In genomic region chr12:30977537-30978349, GRCh38 we compare ENCODE assay signal across 2 cellular contexts.
TF ChIP-seq lines count a peak whose summit lies in the region.

No MANE protein-coding gene starts in this region.

TF ChIP-seq in WTC11, 78 proteins besides CTCF, POLR2A, EP300 and RAD21 (continued from another document):
- no peak for TF ChIP-seq NR3C1 (CRISPR knock-in tag; conservative IDR thresholded peaks at IDR 0.05; ENCODE audit: low read depth)
- no peak for TF ChIP-seq ZNF416 (CRISPR knock-in tag; IDR thresholded peaks at IDR 0.05)
- no peak for TF ChIP-seq ZNF263 (CRISPR knock-in tag; IDR thresholded peaks at IDR 0.05; ENCODE audit: low read depth)
- TF ChIP-seq EMX1 (CRISPR knock-in tag; IDR thresholded peaks at IDR 0.05) = no peak
- no peak for TF ChIP-seq GTF2I (CRISPR knock-in tag; conservative IDR thresholded peaks at IDR 0.05)
- TF ChIP-seq, protein P1, sequence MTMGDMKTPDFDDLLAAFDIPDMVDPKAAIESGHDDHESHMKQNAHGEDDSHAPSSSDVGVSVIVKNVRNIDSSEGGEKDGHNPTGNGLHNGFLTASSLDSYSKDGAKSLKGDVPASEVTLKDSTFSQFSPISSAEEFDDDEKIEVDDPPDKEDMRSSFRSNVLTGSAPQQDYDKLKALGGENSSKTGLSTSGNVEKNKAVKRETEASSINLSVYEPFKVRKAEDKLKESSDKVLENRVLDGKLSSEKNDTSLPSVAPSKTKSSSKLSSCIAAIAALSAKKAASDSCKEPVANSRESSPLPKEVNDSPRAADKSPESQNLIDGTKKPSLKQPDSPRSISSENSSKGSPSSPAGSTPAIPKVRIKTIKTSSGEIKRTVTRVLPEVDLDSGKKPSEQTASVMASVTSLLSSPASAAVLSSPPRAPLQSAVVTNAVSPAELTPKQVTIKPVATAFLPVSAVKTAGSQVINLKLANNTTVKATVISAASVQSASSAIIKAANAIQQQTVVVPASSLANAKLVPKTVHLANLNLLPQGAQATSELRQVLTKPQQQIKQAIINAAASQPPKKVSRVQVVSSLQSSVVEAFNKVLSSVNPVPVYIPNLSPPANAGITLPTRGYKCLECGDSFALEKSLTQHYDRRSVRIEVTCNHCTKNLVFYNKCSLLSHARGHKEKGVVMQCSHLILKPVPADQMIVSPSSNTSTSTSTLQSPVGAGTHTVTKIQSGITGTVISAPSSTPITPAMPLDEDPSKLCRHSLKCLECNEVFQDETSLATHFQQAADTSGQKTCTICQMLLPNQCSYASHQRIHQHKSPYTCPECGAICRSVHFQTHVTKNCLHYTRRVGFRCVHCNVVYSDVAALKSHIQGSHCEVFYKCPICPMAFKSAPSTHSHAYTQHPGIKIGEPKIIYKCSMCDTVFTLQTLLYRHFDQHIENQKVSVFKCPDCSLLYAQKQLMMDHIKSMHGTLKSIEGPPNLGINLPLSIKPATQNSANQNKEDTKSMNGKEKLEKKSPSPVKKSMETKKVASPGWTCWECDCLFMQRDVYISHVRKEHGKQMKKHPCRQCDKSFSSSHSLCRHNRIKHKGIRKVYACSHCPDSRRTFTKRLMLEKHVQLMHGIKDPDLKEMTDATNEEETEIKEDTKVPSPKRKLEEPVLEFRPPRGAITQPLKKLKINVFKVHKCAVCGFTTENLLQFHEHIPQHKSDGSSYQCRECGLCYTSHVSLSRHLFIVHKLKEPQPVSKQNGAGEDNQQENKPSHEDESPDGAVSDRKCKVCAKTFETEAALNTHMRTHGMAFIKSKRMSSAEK (CRISPR knock-in tag; IDR thresholded peaks at IDR 0.05; ENCODE audit: borderline replicate concordance) = no peak

TF ChIP-seq in SK-N-SH treated with all-trans-retinoic acid at 6 μM for 48 hours, 23 proteins besides CTCF, POLR2A, EP300 and RAD21 (continued from another document):
- TF ChIP-seq, protein P2, sequence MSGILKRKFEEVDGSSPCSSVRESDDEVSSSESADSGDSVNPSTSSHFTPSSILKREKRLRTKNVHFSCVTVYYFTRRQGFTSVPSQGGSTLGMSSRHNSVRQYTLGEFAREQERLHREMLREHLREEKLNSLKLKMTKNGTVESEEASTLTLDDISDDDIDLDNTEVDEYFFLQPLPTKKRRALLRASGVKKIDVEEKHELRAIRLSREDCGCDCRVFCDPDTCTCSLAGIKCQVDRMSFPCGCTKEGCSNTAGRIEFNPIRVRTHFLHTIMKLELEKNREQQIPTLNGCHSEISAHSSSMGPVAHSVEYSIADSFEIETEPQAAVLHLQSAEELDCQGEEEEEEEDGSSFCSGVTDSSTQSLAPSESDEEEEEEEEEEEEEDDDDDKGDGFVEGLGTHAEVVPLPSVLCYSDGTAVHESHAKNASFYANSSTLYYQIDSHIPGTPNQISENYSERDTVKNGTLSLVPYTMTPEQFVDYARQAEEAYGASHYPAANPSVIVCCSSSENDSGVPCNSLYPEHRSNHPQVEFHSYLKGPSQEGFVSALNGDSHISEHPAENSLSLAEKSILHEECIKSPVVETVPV (CRISPR knock-in tag; IDR thresholded peaks at IDR 0.05) = no peak
- TF ChIP-seq CSDC2 (CRISPR knock-in tag; IDR thresholded peaks at IDR 0.05) (no peak), ISL1 (CRISPR knock-in tag; IDR thresholded peaks at IDR 0.05) (no peak), ZNF565 (CRISPR knock-in tag; conservative IDR thresholded peaks at IDR 0.05; ENCODE audit: low read depth) (no peak)
